Comparison of ENCODE assay signal across 18 cellular contexts in the genomic region with DNA sequence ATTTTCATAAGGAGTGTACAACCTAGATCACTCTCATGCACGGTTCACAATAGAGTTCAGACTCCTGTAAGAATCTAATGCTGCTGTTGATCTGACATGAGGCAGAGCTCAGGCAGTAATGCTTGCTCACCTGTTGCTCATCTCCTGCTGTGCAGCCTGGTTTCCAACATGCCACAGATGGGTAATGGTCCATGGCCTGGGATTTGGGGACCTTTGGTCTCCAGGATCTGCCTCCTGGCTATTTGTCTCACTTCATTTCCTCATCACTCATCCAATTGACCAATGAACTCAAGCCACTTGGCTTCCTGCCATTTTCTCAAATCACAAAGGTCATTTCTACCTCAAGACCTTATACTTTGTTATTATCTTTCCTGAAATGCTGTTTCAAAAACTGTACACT.
DNase-seq lines count a peak whose midpoint lies in the region; ATAC-seq and TF ChIP-seq lines count a peak whose summit lies in the region.
"Had no signal": no experiment of that assay in that cellular context is flagged by ENCODE, and none has a peak within 500 bp of the region (broad histone marks: within the 10 kb centered on the region; RNA-seq: fewer than 3 reads in every experiment).

No MANE protein-coding gene starts in this region.

- no peaks in the 10 kb centered on the region for H3K9me3 ChIP-seq in upper lobe of right lung
- H3K9me3 ChIP-seq: BE2C had no signal

- no peaks in the 10 kb centered on the region for H3K36me3 ChIP-seq in upper lobe of right lung
- H3K36me3 ChIP-seq: BE2C had no signal

- no peaks in the 10 kb centered on the region for H3K4me1 ChIP-seq in upper lobe of right lung
- H3K4me1 ChIP-seq: BE2C had no signal

- DNase-seq in COLO668 (lab: John Stamatoyannopoulos, UW; ENCODE audit: unreplicated experiment) (peak; percentile 9), Caki2 (ENCODE audit: low read depth) (peak; percentile 45), epithelial cell of proximal tubule (ENCODE audit: low read depth) (peak; percentile 50), left lobe of liver (ENCODE audit: low spot score) (no peak), mucosa of gallbladder (ENCODE audit: low spot score) (no peak), SKM-1 treated with dmso at 0.1 percent for 144 hours (lab: John Stamatoyannopoulos, UW; ENCODE audit: unreplicated experiment) (no peak), upper lobe of right lung (no peak)
- DNase-seq: ACHN; BE2C; C1 segment of cervical spinal cord; Calu3; CD4-positive, CD25-positive, alpha-beta regulatory T cell; CD8-positive, alpha-beta memory T cell; HCEC 1CT; HFFc6; KG1 had no signal

- no peaks in the 10 kb centered on the region for H3K27me3 ChIP-seq in upper lobe of right lung
- H3K27me3 ChIP-seq: BE2C had no signal

- H3K4me3 ChIP-seq in epithelial cell of proximal tubule (ENCODE audit: low read depth, low read length) (no peak overlapping the region), upper lobe of right lung (no peak overlapping the region)
- H3K4me3 ChIP-seq: GM23338 had no signal

- in situ Hi-C loops in Caki2 (cut with HindIII; ENCODE audit: low pct_unique_long_range_greater_than_20kb, low sequenced_read_pairs): no loop called here

- intact Hi-C loops in upper lobe of right lung (cut with DNase I): no loop called here

- H3K27ac ChIP-seq in upper lobe of right lung: no peak overlapping the region

- no peak for TF ChIP-seq CTCF in epithelial cell of proximal tubule (conservative IDR thresholded peaks at IDR 0.05; ENCODE audit: low read depth, low read length)
- no peak for TF ChIP-seq CTCF in upper lobe of right lung (IDR thresholded peaks at IDR 0.05)

- ATAC-seq in left lobe of liver (peak; percentile 51), HG03135 (IDR thresholded peaks at IDR 0.05; ENCODE audit: unreplicated experiment) (no peak), upper lobe of right lung (no peak)
- ATAC-seq: GM23338 had no signal

Comparison
In these comparisons a context has a peak if more than half of its experiments do, and no peak if none do; other contexts are left out.
1. DNase-seq: peak in COLO668 (single experiment), Caki2 (single experiment) and epithelial cell of proximal tubule (single experiment); none in left lobe of liver (single experiment), mucosa of gallbladder (single experiment), SKM-1 treated with dmso at 0.1 percent for 144 hours (single experiment) and upper lobe of right lung (single experiment).